ENCODE assay signal across 8 cellular contexts in genomic region chr1:2682879-2683805, GRCh38. TPM values are rescaled to one million over a fixed set of nuclear protein-coding genes. Genes with fewer than 3 reads are reported as not detected.
DNase-seq lines count a peak whose midpoint lies in the region; ATAC-seq and TF ChIP-seq lines count a peak whose summit lies in the region.
"Not testable (repeated sequence)": the region's sequence is repeated elsewhere in the genome, so short reads cannot be mapped to it uniquely, and the experiment has no call there.

No MANE protein-coding gene starts in this region.

- H3K4me1 ChIP-seq in spleen; aorta (ENCODE audit: control insufficient read depth in 1 of 2, insufficient read depth in 2 of 2, low read length in 2 of 2): not testable (repeated sequence)

- not testable (repeated sequence) for TF ChIP-seq POLR2A in spleen (IDR thresholded peaks at IDR 0.05)

- H3K27me3 ChIP-seq in spleen (replicated peaks in 1 of 7): peaks cover 0 to 13% (median 2%) of the 10 kb centered on the region in 7 donors
- H3K27me3 ChIP-seq in aorta (ENCODE audit: control insufficient read depth in 1 of 2, insufficient read depth in 2 of 2, low read length in 1 of 2): not testable (repeated sequence)

- not testable (repeated sequence) for H3K36me3 Mint-ChIP-seq in activated naive CD8-positive, alpha-beta T cell treated with anti-CD3 and anti-CD28 coated beads, Interleukin-2, amount 10 ng/mL, durations not matched to agents 7 days and 5 days

- H3K4me1 Mint-ChIP-seq in activated naive CD8-positive, alpha-beta T cell treated with anti-CD3 and anti-CD28 coated beads, Interleukin-2, amount 10 ng/mL, durations not matched to agents 7 days and 5 days: not testable (repeated sequence)

- POLR2A ChIA-PET in activated naive CD8-positive, alpha-beta T cell treated with anti-CD3 and anti-CD28 coated beads, Interleukin-2, amount 10 ng/mL, durations not matched to agents 7 days and 5 days (lab: Charles Lee): not testable (repeated sequence)

- ATAC-seq in activated naive CD8-positive, alpha-beta T cell treated with anti-CD3 and anti-CD28 coated beads, Interleukin-2, amount 10 ng/mL, durations not matched to agents 7 days and 5 days (ENCODE audit: low read depth); Right ventricle myocardium superior (ENCODE audit: poor library complexity); aorta (ENCODE audit: low FRiP score): not testable (repeated sequence)

- H3K27ac ChIP-seq in spleen; aorta (ENCODE audit: low read depth in 1 of 2, low read length in 2 of 2): not testable (repeated sequence)

- not testable (repeated sequence) for H3K36me3 ChIP-seq in spleen; aorta (ENCODE audit: control insufficient read depth in 1 of 2, insufficient read depth in 2 of 2, low read length in 1 of 2)

- not testable (repeated sequence) for H3K27me3 Mint-ChIP-seq in activated naive CD8-positive, alpha-beta T cell treated with anti-CD3 and anti-CD28 coated beads, Interleukin-2, amount 10 ng/mL, durations not matched to agents 7 days and 5 days

- intact Hi-C loops in Right ventricle myocardium superior (cut with DNase I); spleen (cut with DNase I; ENCODE audit: low total_unique reads); aorta (cut with DNase I): not testable (repeated sequence)

- not testable (repeated sequence) for H3K9me3 ChIP-seq in spleen; aorta (ENCODE audit: control insufficient read depth, low read length)

- WGBS in spleen, 5 donors: 32 to 60% (median 34%) methylated on average over 6 to 15 of the region's 21 CpGs
- 36 to 42% methylated on average over 8 to 9 of the region's 21 CpGs for WGBS in aorta, 2 donors

- not testable (repeated sequence) for H3K4me3 ChIP-seq in spleen; aorta (ENCODE audit: low read length in 2 of 2)

- TF ChIP-seq CTCF in spleen (IDR thresholded peaks at IDR 0.05 in 8 of 11, conservative IDR thresholded peaks at IDR 0.05 in 3 of 11): not testable (repeated sequence)

- not testable (repeated sequence) for H3K4me3 Mint-ChIP-seq in activated naive CD8-positive, alpha-beta T cell treated with anti-CD3 and anti-CD28 coated beads, Interleukin-2, amount 10 ng/mL, durations not matched to agents 7 days and 5 days

- peak; percentile 6 for DNase-seq in Daoy (ENCODE audit: low read depth)
- peak; percentile 0 for DNase-seq in SK-N-DZ (ENCODE audit: low spot score)
- DNase-seq in activated naive CD8-positive, alpha-beta T cell treated with anti-CD3 and anti-CD28 coated beads, Interleukin-2, amount 10 ng/mL, durations not matched to agents 7 days and 5 days: peak; percentile 40
- DNase-seq in Right ventricle myocardium superior: peak; percentile 43
- DNase-seq in kidney tubule cell (ENCODE audit: low spot score): peak; percentile 1
- DNase-seq in medulla oblongata (ENCODE audit: extremely low spot score): peak; percentile 1
- DNase-seq in spleen: peak; percentile 61
- peak; percentile 40 to 50 for DNase-seq in aorta

- not testable (repeated sequence) for H3K9me3 Mint-ChIP-seq in activated naive CD8-positive, alpha-beta T cell treated with anti-CD3 and anti-CD28 coated beads, Interleukin-2, amount 10 ng/mL, durations not matched to agents 7 days and 5 days

- not testable (repeated sequence) for H3K27ac Mint-ChIP-seq in activated naive CD8-positive, alpha-beta T cell treated with anti-CD3 and anti-CD28 coated beads, Interleukin-2, amount 10 ng/mL, durations not matched to agents 7 days and 5 days

RNA-seq across cellular contexts. Expression of gene MMEL1, which starts 50.3 kb away (rescaled TPM):
- not detected in 2 replicates for total RNA-seq in Daoy (2014; rRNA removed; shearing (Covaris generic))
- polyA plus RNA-seq in SK-N-DZ (2014; cell fraction: cytosol; rRNA removed): not detected in 2 replicates
- polyA plus RNA-seq in SK-N-DZ (2014; cell fraction: nucleus; rRNA removed): not detected in 2 replicates
- 1 to 10 TPM; 3.0 to 4.1 TPM for total RNA-seq in activated naive CD8-positive, alpha-beta T cell treated with anti-CD3 and anti-CD28 coated beads, Interleukin-2, amount 10 ng/mL, durations not matched to agents 7 days and 5 days
- total RNA-seq in Right ventricle myocardium superior (0.48 TPM), spleen (1 to 10 TPM in 6 of 7 donors, not detected in 1; 1.9 to 4.6 (median 3.5) TPM), aorta (1 to 10 TPM in 1 of 2 donors, under 1 TPM in 1; 0.94 to 2.4 TPM)
- polyA plus RNA-seq in spleen (1 to 10 TPM; 2.5 to 6.4 (median 2.9) TPM), aorta (1 to 10 TPM in 1 of 2 donors, under 1 TPM in 1; 0.63 to 1.8 TPM)

Comparison
In these comparisons a context has a peak if more than half of its experiments do, and no peak if none do; other contexts are left out.
1. DNase-seq: peak in every context shown above with its lines; median percentile 61 in spleen; 45 in aorta; 43 in Right ventricle myocardium superior; 40 in activated naive CD8-positive, alpha-beta T cell treated with anti-CD3 and anti-CD28 coated beads, Interleukin-2, amount 10 ng/mL, durations not matched to agents 7 days and 5 days; 6 in Daoy; 1 in kidney tubule cell; 1 in medulla oblongata; 0 in SK-N-DZ.